7 cellular contexts compared by ENCODE assay signal in genomic region chr19:7348587-7349230, GRCh38. TPM values are rescaled to one million over a fixed set of nuclear protein-coding genes. Genes with fewer than 3 reads are reported as not detected.
DNase-seq lines count a peak whose midpoint lies in the region; ATAC-seq, FAIRE-seq and TF ChIP-seq lines count a peak whose summit lies in the region.

TSS of gene ARHGEF18 (plus strand) at chr19:7348937. CDS start at chr19:7362891, 13,954 bp downstream.

- peak in 2 of 4 donors; percentile 70 to 76 for ATAC-seq in pancreas

- H3K27ac ChIP-seq in KOPT-K1 (ENCODE audit: low read depth, low read length, poor library complexity, severe bottlenecking) (peak within 1 kb of the TSS; percentile 99), pancreas (no peak within 1 kb of the TSS)

- no peaks in the 10 kb centered on the region for H3K4me1 ChIP-seq in pancreas

- FAIRE-seq in pancreas (lab: Jason Lieb, UNC) = no peak

- CTCF ChIA-PET in activated CD4-positive, alpha-beta T cell treated with anti-CD3 and anti-CD28 coated beads, Interleukin-2, amount 10 ng/mL, durations not matched to agents 7 days and 5 days (lab: Charles Lee) = interaction anchor here (1.1 to 2.4 kb wide), 3 partner anchors 11 to 141 kb away, joined by 3 to 8 read pairs (median 3); no protein-coding TSS in a partner anchor

- TF ChIP-seq CTCF in endothelial cell (IDR thresholded peaks at IDR 0.05; ENCODE audit: unreplicated experiment) (no peak), pancreas (IDR thresholded peaks at IDR 0.05) (no peak)

- 73 to 77% methylated on average over 13 of the region's 13 CpGs for WGBS in pancreas, 2 donors

- peak; percentile 80 for DNase-seq in activated CD4-positive, alpha-beta T cell treated with anti-CD3 and anti-CD28 coated beads, Interleukin-2, amount 10 ng/mL, durations not matched to agents 7 days and 5 days
- DNase-seq in endothelial cell (ENCODE audit: low spot score) = no peak
- DNase-seq in pancreas = peak in 1 of 6 donors; percentile 41
- DNase-seq in NCI-H2196 treated with DMSO at 0.1 percent for 48 hours (lab: John Stamatoyannopoulos, UW; ENCODE audit: unreplicated experiment) = no peak
- no peak for DNase-seq in NCI-H1417 (lab: John Stamatoyannopoulos, UW)
- no peak for DNase-seq in NCI-H2107 treated with DMSO at 0.1 percent for 48 hours (lab: John Stamatoyannopoulos, UW; ENCODE audit: unreplicated experiment)

- no peaks in the 10 kb centered on the region for H3K27me3 ChIP-seq in pancreas

- intact Hi-C loops in pancreas (cut with DNase I) = no loop called here

- H3K36me3 ChIP-seq in KOPT-K1 (ENCODE audit: insufficient read depth, low read length) (peaks cover 22% of the 10 kb centered on the region), pancreas (no peaks in the 10 kb centered on the region)

- H3K27ac Mint-ChIP-seq in activated CD4-positive, alpha-beta T cell treated with anti-CD3 and anti-CD28 coated beads, Interleukin-2, amount 10 ng/mL, durations not matched to agents 7 days and 5 days = peak within 1 kb of the TSS; percentile 93
- no peak within 1 kb of the TSS for H3K27ac Mint-ChIP-seq in endothelial cell (ENCODE audit: unreplicated experiment)

- peaks cover 44% of the 10 kb centered on the region for H3K36me3 Mint-ChIP-seq in activated CD4-positive, alpha-beta T cell treated with anti-CD3 and anti-CD28 coated beads, Interleukin-2, amount 10 ng/mL, durations not matched to agents 7 days and 5 days (ENCODE audit: low read depth)
- H3K36me3 Mint-ChIP-seq in endothelial cell (ENCODE audit: low read depth, unreplicated experiment) = no peaks in the 10 kb centered on the region

- no peak within 1 kb of the TSS for H3K4me3 ChIP-seq in pancreas

- H3K9me3 Mint-ChIP-seq in activated CD4-positive, alpha-beta T cell treated with anti-CD3 and anti-CD28 coated beads, Interleukin-2, amount 10 ng/mL, durations not matched to agents 7 days and 5 days = peaks cover 8% of the 10 kb centered on the region
- H3K9me3 Mint-ChIP-seq in endothelial cell (ENCODE audit: unreplicated experiment) = no peaks in the 10 kb centered on the region

- POLR2A ChIA-PET in activated CD4-positive, alpha-beta T cell treated with anti-CD3 and anti-CD28 coated beads, Interleukin-2, amount 10 ng/mL, durations not matched to agents 7 days and 5 days (lab: Charles Lee) = interaction anchor here (0.6 kb wide), 1 partner anchor 612 kb away, joined by 3 read pairs; no protein-coding TSS in a partner anchor

- H3K4me1 Mint-ChIP-seq in activated CD4-positive, alpha-beta T cell treated with anti-CD3 and anti-CD28 coated beads, Interleukin-2, amount 10 ng/mL, durations not matched to agents 7 days and 5 days = peaks cover 67% of the 10 kb centered on the region
- H3K4me1 Mint-ChIP-seq in endothelial cell (ENCODE audit: unreplicated experiment) = no peaks in the 10 kb centered on the region

- peaks cover 15% of the 10 kb centered on the region for H3K9me3 ChIP-seq in KOPT-K1 (ENCODE audit: insufficient read depth, low read length, poor library complexity, severe bottlenecking)
- no peaks in the 10 kb centered on the region for H3K9me3 ChIP-seq in pancreas

- H3K27me3 Mint-ChIP-seq in activated CD4-positive, alpha-beta T cell treated with anti-CD3 and anti-CD28 coated beads, Interleukin-2, amount 10 ng/mL, durations not matched to agents 7 days and 5 days = no peaks in the 10 kb centered on the region
- H3K27me3 Mint-ChIP-seq in endothelial cell (ENCODE audit: unreplicated experiment) = peaks cover 14% of the 10 kb centered on the region

- H3K4me3 Mint-ChIP-seq in activated CD4-positive, alpha-beta T cell treated with anti-CD3 and anti-CD28 coated beads, Interleukin-2, amount 10 ng/mL, durations not matched to agents 7 days and 5 days = peak within 1 kb of the TSS; percentile 100
- H3K4me3 Mint-ChIP-seq in endothelial cell (ENCODE audit: unreplicated experiment) = no peak within 1 kb of the TSS

RNA-seq across cellular contexts. Expression of gene ARHGEF18, which starts in this region (rescaled TPM):
- total RNA-seq in activated CD4-positive, alpha-beta T cell treated with anti-CD3 and anti-CD28 coated beads, Interleukin-2, amount 10 ng/mL, durations not matched to agents 7 days and 5 days = 10 to 100 TPM; 78.3 to 88.2 TPM
- total RNA-seq in endothelial cell (ENCODE audit: unreplicated experiment) = 30.5 TPM
- 10 to 100 TPM; 17.7 to 45.4 (median 22.4) TPM for total RNA-seq in pancreas
- 10 to 100 TPM; 17.1 to 26.6 TPM for polyA plus RNA-seq in pancreas
